Comparison of ENCODE assay signal across 18 cellular contexts in genomic region chr7:108080094-108080656, GRCh38. TPM values are rescaled to one million over a fixed set of nuclear protein-coding genes. Genes with fewer than 3 reads are reported as not detected.
DNase-seq lines count a peak whose midpoint lies in the region; ATAC-seq and TF ChIP-seq lines count a peak whose summit lies in the region.
"Had no signal": no experiment of that assay in that cellular context is flagged by ENCODE, and none has a peak within 500 bp of the region (broad histone marks: within the 10 kb centered on the region; RNA-seq: fewer than 3 reads in every experiment).

No MANE protein-coding gene starts in this region.

- TF ChIP-seq CTCF in right atrium auricular region (IDR thresholded peaks at IDR 0.05) = no peak
- no peak for TF ChIP-seq CTCF in esophagus muscularis mucosa (IDR thresholded peaks at IDR 0.05)

- H3K27ac ChIP-seq in right atrium auricular region (no peak overlapping the region), SK-N-MC (peak overlapping the region; percentile 96), esophagus muscularis mucosa (replicated peaks in 1 of 4) (peak overlapping the region; percentile 48 to 70 (median 64))

- H3K9ac ChIP-seq in SK-N-MC (ENCODE audit: insufficient read length) = no peak overlapping the region
- H3K9ac ChIP-seq in skeletal muscle satellite cell (ENCODE audit: low read depth, low read length) = no peak overlapping the region

- intact Hi-C loops in Right ventricle myocardium superior (cut with DNase I) (no loop called here), esophagus muscularis mucosa (cut with DNase I) (no loop called here)

- no peaks in the 10 kb centered on the region for H3K4me1 ChIP-seq in right atrium auricular region
- peaks cover 0 to 43% (median 25%) of the 10 kb centered on the region in 4 donors for H3K4me1 ChIP-seq in esophagus muscularis mucosa
- peaks cover 26% of the 10 kb centered on the region for H3K4me1 ChIP-seq in skeletal muscle satellite cell (ENCODE audit: control insufficient read depth, insufficient read depth, low read length)
- H3K4me1 ChIP-seq: HAP-1 had no signal

- H3K27me3 ChIP-seq in right atrium auricular region = no peaks in the 10 kb centered on the region
- H3K27me3 ChIP-seq in esophagus muscularis mucosa = no peaks in the 10 kb centered on the region
- H3K27me3 ChIP-seq in skeletal muscle satellite cell (ENCODE audit: control insufficient read depth, insufficient read depth, low read length) = no peaks in the 10 kb centered on the region
- H3K27me3 ChIP-seq: hepatocyte had no signal

- H3K4me2 ChIP-seq in skeletal muscle satellite cell (ENCODE audit: low read length) = peak overlapping the region; percentile 67
- H3K4me2 ChIP-seq: hepatocyte had no signal

- peak; percentile 31 for ATAC-seq in Right ventricle myocardium superior (ENCODE audit: poor library complexity)
- ATAC-seq in HG03159 (IDR thresholded peaks at IDR 0.05; ENCODE audit: unreplicated experiment) = no peak
- ATAC-seq: stimulated activated naive CD8-positive, alpha-beta T cell treated with anti-CD3 and anti-CD28 coated beads, Interleukin-15, Interleukin-2, amounts not matched to agents 100 U/mL and 50 U/mL, for 24 hours had no signal

- H3K9me3 ChIP-seq in right atrium auricular region = peaks cover 0 to 7% of the 10 kb centered on the region in 2 donors
- H3K9me3 ChIP-seq in SK-N-MC (ENCODE audit: low read depth, low read length) = peaks cover 6% of the 10 kb centered on the region; the same call in 1 of the 2 replicates
- peaks cover 0 to 5% (median 0%) of the 10 kb centered on the region in 4 donors for H3K9me3 ChIP-seq in esophagus muscularis mucosa
- H3K9me3 ChIP-seq in skeletal muscle satellite cell (replicated peaks; ENCODE audit: low read length) = no peaks in the 10 kb centered on the region
- H3K9me3 ChIP-seq: HAP-1, mucosa of descending colon had no signal

- H3K4me3 ChIP-seq in right atrium auricular region (no peak overlapping the region), SK-N-MC (peak overlapping the region; percentile 68), esophagus muscularis mucosa (no peak overlapping the region), skeletal muscle satellite cell (ENCODE audit: low read length) (no peak overlapping the region)
- H3K4me3 ChIP-seq: HAP-1, hepatocyte, mucosa of descending colon had no signal

- TF ChIP-seq EP300 in esophagus muscularis mucosa (IDR thresholded peaks at IDR 0.05) = no peak

- 51% methylated on average over 4 of the region's 4 CpGs for WGBS in esophagus muscularis mucosa

- no peak for TF ChIP-seq POLR2A in esophagus muscularis mucosa (IDR thresholded peaks at IDR 0.05; ENCODE audit: low read depth)

- H3K36me3 ChIP-seq in right atrium auricular region (no peaks in the 10 kb centered on the region), SK-N-MC (ENCODE audit: insufficient read depth, low read length) (no peaks in the 10 kb centered on the region), esophagus muscularis mucosa (no peaks in the 10 kb centered on the region), skeletal muscle satellite cell (ENCODE audit: insufficient read depth, low read length) (no peaks in the 10 kb centered on the region)
- H3K36me3 ChIP-seq: HAP-1 had no signal

- no peak for DNase-seq in Right ventricle myocardium superior
- DNase-seq in right atrium auricular region (ENCODE audit: low spot score) = no peak
- DNase-seq in SK-N-MC (ENCODE audit: low read depth, low spot score) = no peak
- no peak for DNase-seq in esophagus muscularis mucosa (ENCODE audit: extremely low spot score)
- no peak for DNase-seq in 8988T
- no peak for DNase-seq in activated CD8-positive, alpha-beta memory T cell treated with anti-CD3 and anti-CD28 coated beads, Interleukin-2, amount 50 U/mL, for 4 hours
- DNase-seq: Caco-2; erythroblast; mucosa of descending colon; occipital lobe; stimulated activated naive CD8-positive, alpha-beta T cell treated with anti-CD3 and anti-CD28 coated beads, Interleukin-15, Interleukin-2, amounts not matched to agents 100 U/mL and 50 U/mL, for 24 hours had no signal

RNA-seq across cellular contexts. Expression of gene LAMB4, which starts 50.0 kb away (rescaled TPM):
- 0.30 TPM for total RNA-seq in Right ventricle myocardium superior
- not detected for total RNA-seq in right atrium auricular region
- total RNA-seq in esophagus muscularis mucosa = 1 to 10 TPM in 2 of 4 donors, under 1 TPM in 1, not detected in 1; 0.75 to 2.6 (median 1.7) TPM
- 0.22 and 0.51 TPM in 2 replicates for total RNA-seq in skeletal muscle satellite cell (2012; rRNA removed)
- total RNA-seq: activated CD8-positive, alpha-beta memory T cell treated with anti-CD3 and anti-CD28 coated beads for 36 hours; activated T-helper 2 cell treated with anti-CD3 and anti-CD28 coated beads, Interferon-gamma antibody, Interleukin-2, Interleukin-4, amounts not matched to agents 10 μg/mL and 5 μg/mL and 100 μg/mL, durations not matched to agents 14 hours and 24 hours and 36 hours; ureter had no signal

Comparison
In these comparisons a context has a peak if more than half of its experiments do, and no peak if none do; other contexts are left out.
1. H3K27ac ChIP-seq: peak in SK-N-MC (single experiment) and esophagus muscularis mucosa (4 of 4); none in right atrium auricular region (0 of 2).